Comparison of ENCODE assay signal across 13 cellular contexts in the genomic region with DNA sequence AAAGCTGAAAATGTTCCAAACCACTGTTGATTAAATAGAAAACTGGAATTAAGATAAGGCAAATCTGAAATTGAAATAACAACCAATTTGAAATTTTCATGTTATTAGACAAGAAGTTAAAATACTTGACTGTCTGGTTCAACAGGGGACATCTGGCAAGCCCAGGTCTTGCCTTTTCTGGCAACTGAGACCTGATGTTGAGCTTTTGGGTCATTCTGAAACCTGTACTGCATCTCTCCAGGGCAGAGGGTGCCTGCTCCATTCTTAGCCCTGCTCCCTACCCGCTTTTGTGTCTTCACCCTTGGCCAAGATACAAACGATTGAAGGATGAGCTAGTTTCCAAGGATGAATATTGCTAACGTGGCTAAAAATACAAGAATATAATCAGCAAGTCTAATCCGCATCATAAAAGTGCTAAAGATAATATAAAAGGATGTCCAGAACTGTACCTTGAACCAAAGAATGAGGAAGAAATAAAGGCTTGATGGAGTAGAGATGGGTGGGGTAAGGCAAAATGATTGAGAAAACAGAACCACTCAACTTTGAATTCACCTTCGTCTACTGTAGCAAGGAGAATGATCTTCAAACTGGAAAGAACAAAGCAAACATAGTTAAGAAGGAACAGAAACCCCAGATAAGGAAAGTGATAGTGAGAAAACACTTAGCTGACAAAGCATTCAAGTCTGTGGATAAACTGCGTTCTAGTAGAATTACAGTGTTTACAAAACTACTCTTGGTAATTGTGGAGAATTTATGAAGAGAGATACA.
DNase-seq lines count a peak whose midpoint lies in the region; ATAC-seq, FAIRE-seq and TF ChIP-seq lines count a peak whose summit lies in the region.
"Had no signal": no experiment of that assay in that cellular context is flagged by ENCODE, and none has a peak within 500 bp of the region (broad histone marks: within the 10 kb centered on the region; RNA-seq: fewer than 3 reads in every experiment).

No MANE protein-coding gene starts in this region.

- intact Hi-C loops in GM12878 (cut with micrococcal nuclease; ENCODE audit: unreplicated experiment) (no loop called here), testis (cut with DNase I; ENCODE audit: low total_unique reads) (no loop called here)

- TF ChIP-seq CTCF in GM12878 (IDR thresholded peaks at IDR 0.05 in 2 of 3, conservative IDR thresholded peaks at IDR 0.05 in 1 of 3; ENCODE audit: control insufficient read depth in 2 of 3, extremely low read depth in 1 of 3, insufficient read depth in 1 of 3, low read depth in 3 of 3, low read length in 3 of 3) (no peak), testis (IDR thresholded peaks at IDR 0.05) (no peak), HFFc6 (IDR thresholded peaks at IDR 0.05) (no peak)

- peaks cover 34% of the 10 kb centered on the region for H3K9me3 Mint-ChIP-seq in HFFc6
- peaks cover 4% of the 10 kb centered on the region for H3K9me3 Mint-ChIP-seq in activated T-cell treated with anti-CD3 and anti-CD28 coated beads, Interleukin-2, amount 50 U/mL, for 24 hours

- H3K27me3 Mint-ChIP-seq in HFFc6 (ENCODE audit: insufficient read depth), result peaks cover 2% of the 10 kb centered on the region; the same call in 1 of the 2 replicates
- peaks cover 2% of the 10 kb centered on the region for H3K27me3 Mint-ChIP-seq in activated T-cell treated with anti-CD3 and anti-CD28 coated beads, Interleukin-2, amount 50 U/mL, for 24 hours
- H3K27me3 Mint-ChIP-seq: brain; CD4-positive, alpha-beta T cell had no signal

- H3K79me2 ChIP-seq in GM12878 (ENCODE audit: control insufficient read depth, insufficient read depth, low read length), result no peaks in the 10 kb centered on the region

- H2AFZ ChIP-seq in GM12878 (ENCODE audit: control insufficient read depth, low read depth, low read length), result peak overlapping the region; percentile 43

- 0 out of 4 replicates have a peak, but pooled peaks of 1 of the 2 experiments have one; percentile 47 for TF ChIP-seq EP300 in GM12878 (IDR thresholded peaks at IDR 0.05; ENCODE audit: borderline replicate concordance in 1 of 2, control insufficient read depth in 1 of 2, low read depth in 2 of 2, low read length in 2 of 2)

- SMC1A ChIA-PET in GM12878 (lab: Charles Lee; ENCODE audit: uncharacterized antibody, unreplicated experiment), result interaction anchor here (0.5 to 8.4 kb wide), 13 partner anchors 11 to 1628 kb away, joined by 3 to 109 read pairs (median 4); no protein-coding TSS in a partner anchor

- no peaks in the 10 kb centered on the region for H4K20me1 ChIP-seq in GM12878 (ENCODE audit: control insufficient read depth, insufficient read depth)

- H3K27ac Mint-ChIP-seq in HFFc6, result no peak overlapping the region
- no peak overlapping the region for H3K27ac Mint-ChIP-seq in activated T-cell treated with anti-CD3 and anti-CD28 coated beads, Interleukin-2, amount 50 U/mL, for 24 hours
- H3K27ac Mint-ChIP-seq: brain; CD4-positive, alpha-beta T cell had no signal

- H3K9me3 ChIP-seq in GM12878 (replicated peaks; ENCODE audit: control insufficient read depth, insufficient read depth, low read length), result peaks cover 13% of the 10 kb centered on the region
- no peaks in the 10 kb centered on the region for H3K9me3 ChIP-seq in testis
- H3K9me3 ChIP-seq: prostate gland had no signal

- H3K4me1 Mint-ChIP-seq in HFFc6 (ENCODE audit: low read depth), result no peaks in the 10 kb centered on the region
- peaks cover 14% of the 10 kb centered on the region for H3K4me1 Mint-ChIP-seq in activated T-cell treated with anti-CD3 and anti-CD28 coated beads, Interleukin-2, amount 50 U/mL, for 24 hours (ENCODE audit: low read depth)

- in situ Hi-C loops in GM12878 (cut with MboI), result no loop called here

- peak overlapping the region; percentile 32 for H3K4me2 ChIP-seq in GM12878 (ENCODE audit: control insufficient read depth, insufficient read depth)

- no peaks in the 10 kb centered on the region for H3K27me3 ChIP-seq in GM12878 (replicated peaks in 1 of 2; ENCODE audit: control insufficient read depth in 2 of 2, insufficient read depth in 2 of 2, low read length in 1 of 2)
- no peaks in the 10 kb centered on the region for H3K27me3 ChIP-seq in testis

- H3K4me3 ChIP-seq in GM12878 (peak overlapping the region; percentile 51; the same call in 1 of the 2 replicates), testis (no peak overlapping the region)
- H3K4me3 ChIP-seq: prostate gland had no signal

- CTCF ChIA-PET in GM12878 (lab: Yijun Ruan, JAX), result interaction anchor here (0.9 to 1.7 kb wide), 3 partner anchors 9 to 109 kb away, joined by 4 to 9 read pairs (median 4); no protein-coding TSS in a partner anchor

- H3K36me3 ChIP-seq in GM12878 (ENCODE audit: control insufficient read depth in 2 of 2, insufficient read depth in 2 of 2, low read length in 1 of 2), result no peaks in the 10 kb centered on the region
- no peaks in the 10 kb centered on the region for H3K36me3 ChIP-seq in testis (ENCODE audit: low read depth, missing control alignments)
- H3K36me3 ChIP-seq: prostate gland had no signal

- peak overlapping the region; percentile 43 for H3K27ac ChIP-seq in GM12878 (ENCODE audit: control insufficient read depth, insufficient read depth)
- no peak overlapping the region for H3K27ac ChIP-seq in testis
- H3K27ac ChIP-seq: prostate gland had no signal

- no peak overlapping the region for H3K9ac ChIP-seq in GM12878 (ENCODE audit: control insufficient read depth, insufficient read depth, low read length)

- no peak overlapping the region for H3K4me3 Mint-ChIP-seq in HFFc6
- H3K4me3 Mint-ChIP-seq in activated T-cell treated with anti-CD3 and anti-CD28 coated beads, Interleukin-2, amount 50 U/mL, for 24 hours, result no peak overlapping the region
- H3K4me3 Mint-ChIP-seq: brain; CD4-positive, alpha-beta T cell had no signal

- FAIRE-seq in GM12878 (lab: Jason Lieb, UNC), result peak; percentile 83

- TF ChIP-seq RAD21 in GM12878 (IDR thresholded peaks at IDR 0.05; ENCODE audit: insufficient read depth, low read depth, low read length), result no peak

- peaks cover 47% of the 10 kb centered on the region for H3K4me1 ChIP-seq in GM12878 (ENCODE audit: control insufficient read depth, insufficient read depth, low read length)
- no peaks in the 10 kb centered on the region for H3K4me1 ChIP-seq in testis
- H3K4me1 ChIP-seq: prostate gland had no signal

- no peaks in the 10 kb centered on the region for H3K36me3 Mint-ChIP-seq in HFFc6 (ENCODE audit: low read depth)
- no peaks in the 10 kb centered on the region for H3K36me3 Mint-ChIP-seq in activated T-cell treated with anti-CD3 and anti-CD28 coated beads, Interleukin-2, amount 50 U/mL, for 24 hours (ENCODE audit: low read depth)
- H3K36me3 Mint-ChIP-seq: brain had no signal

- TF ChIP-seq POLR2A in GM12878 (IDR thresholded peaks at IDR 0.05; ENCODE audit: low read depth, low read length) (no peak), testis (IDR thresholded peaks at IDR 0.05) (no peak)

- TSS peak; percentile 95 for BruUV-seq in GM12878 (replicated peaks; lab: Mats Ljungman, UMichigan)

- DNase-seq in GM12878 (ENCODE audit: low read depth, low spot score) (peak; percentile 71), GOT3 (lab: John Stamatoyannopoulos, UW) (no peak), testis (no peak), HFFc6 (no peak)
- no peak for DNase-seq in activated T-cell treated with anti-CD3 and anti-CD28 coated beads, Interleukin-2, amount 50 U/mL, for 24 hours
- DNase-seq: CD4-positive, alpha-beta T cell; NCI-H524; trophoblast cell had no signal

- peak; percentile 73 for ATAC-seq in GM18519 (IDR thresholded peaks at IDR 0.05; ENCODE audit: low FRiP score, unreplicated experiment)
- peak; percentile 84 for ATAC-seq in GM21526 (IDR thresholded peaks at IDR 0.05; ENCODE audit: low FRiP score, unreplicated experiment)
- peak; percentile 75 for ATAC-seq in HG03097 (IDR thresholded peaks at IDR 0.05; ENCODE audit: low FRiP score, unreplicated experiment)
- ATAC-seq in GM12878, result peak; percentile 73

- RAD21 ChIA-PET in GM12878 (lab: Charles Lee; ENCODE audit: unreplicated experiment), result interaction anchor here (1.0 to 3.1 kb wide), 6 partner anchors 8 to 311 kb away, joined by 3 to 18 read pairs (median 5); no protein-coding TSS in a partner anchor

- POLR2A ChIA-PET in GM12878 (lab: Charles Lee), result interaction anchor here (0.8 to 1.4 kb wide), 2 partner anchors 10 to 328 kb away, joined by 3 read pairs; no protein-coding TSS in a partner anchor

- whole genome bisulfite sequencing in GM12878 (ENCODE audit: insufficient coverage, insufficient replicate concordance, low lambda C conversion rate, missing lambda C conversion rate), result 1% methylated on average over 6 of the region's 6 CpGs
- WGBS in testis, 2 donors, result 84 to 87% methylated on average over 6 of the region's 6 CpGs

TF ChIP-seq in GM12878, 131 proteins besides CTCF, POLR2A, EP300 and RAD21 (continues in another document):
- TF ChIP-seq MEF2B (IDR thresholded peaks at IDR 0.05; ENCODE audit: partially characterized antibody, poor library complexity, severe bottlenecking) (peak; percentile 12), IKZF1 (conservative IDR thresholded peaks at IDR 0.05) (0 out of 2 replicates have a peak, but pooled peaks have one; percentile 19), TBL1XR1 (IDR thresholded peaks at IDR 0.05; ENCODE audit: low read depth, low read length) (no peak), MTA2 (IDR thresholded peaks at IDR 0.05; ENCODE audit: low read depth) (peak; percentile 36; the same call in 1 of the 2 replicates)
- TF ChIP-seq, protein P1, sequence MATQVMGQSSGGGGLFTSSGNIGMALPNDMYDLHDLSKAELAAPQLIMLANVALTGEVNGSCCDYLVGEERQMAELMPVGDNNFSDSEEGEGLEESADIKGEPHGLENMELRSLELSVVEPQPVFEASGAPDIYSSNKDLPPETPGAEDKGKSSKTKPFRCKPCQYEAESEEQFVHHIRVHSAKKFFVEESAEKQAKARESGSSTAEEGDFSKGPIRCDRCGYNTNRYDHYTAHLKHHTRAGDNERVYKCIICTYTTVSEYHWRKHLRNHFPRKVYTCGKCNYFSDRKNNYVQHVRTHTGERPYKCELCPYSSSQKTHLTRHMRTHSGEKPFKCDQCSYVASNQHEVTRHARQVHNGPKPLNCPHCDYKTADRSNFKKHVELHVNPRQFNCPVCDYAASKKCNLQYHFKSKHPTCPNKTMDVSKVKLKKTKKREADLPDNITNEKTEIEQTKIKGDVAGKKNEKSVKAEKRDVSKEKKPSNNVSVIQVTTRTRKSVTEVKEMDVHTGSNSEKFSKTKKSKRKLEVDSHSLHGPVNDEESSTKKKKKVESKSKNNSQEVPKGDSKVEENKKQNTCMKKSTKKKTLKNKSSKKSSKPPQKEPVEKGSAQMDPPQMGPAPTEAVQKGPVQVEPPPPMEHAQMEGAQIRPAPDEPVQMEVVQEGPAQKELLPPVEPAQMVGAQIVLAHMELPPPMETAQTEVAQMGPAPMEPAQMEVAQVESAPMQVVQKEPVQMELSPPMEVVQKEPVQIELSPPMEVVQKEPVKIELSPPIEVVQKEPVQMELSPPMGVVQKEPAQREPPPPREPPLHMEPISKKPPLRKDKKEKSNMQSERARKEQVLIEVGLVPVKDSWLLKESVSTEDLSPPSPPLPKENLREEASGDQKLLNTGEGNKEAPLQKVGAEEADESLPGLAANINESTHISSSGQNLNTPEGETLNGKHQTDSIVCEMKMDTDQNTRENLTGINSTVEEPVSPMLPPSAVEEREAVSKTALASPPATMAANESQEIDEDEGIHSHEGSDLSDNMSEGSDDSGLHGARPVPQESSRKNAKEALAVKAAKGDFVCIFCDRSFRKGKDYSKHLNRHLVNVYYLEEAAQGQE (IDR thresholded peaks at IDR 0.05; ENCODE audit: low read depth, low read length), result no peak
